23 cellular contexts compared by ENCODE assay signal in the genomic region with DNA sequence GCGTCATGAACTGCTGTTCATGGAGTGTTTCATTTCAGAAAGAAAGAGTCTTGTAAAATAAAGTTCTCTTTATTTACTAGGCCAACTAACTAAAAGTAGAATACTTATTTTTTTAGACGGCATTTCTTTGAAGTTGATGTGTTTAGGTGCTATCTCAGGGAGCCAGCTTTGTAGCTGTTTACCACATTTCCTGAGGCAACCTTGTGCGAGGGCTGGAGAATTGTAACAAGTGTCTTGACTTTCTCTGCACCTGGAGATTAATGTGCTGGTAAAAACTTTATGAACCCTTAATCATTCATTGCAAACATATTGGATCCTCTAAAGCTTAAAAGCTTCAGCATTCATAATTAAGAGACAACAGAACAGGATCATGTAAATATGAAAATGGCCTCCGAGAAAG.
DNase-seq lines count a peak whose midpoint lies in the region; ATAC-seq and TF ChIP-seq lines count a peak whose summit lies in the region.
"Had no signal": no experiment of that assay in that cellular context is flagged by ENCODE, and none has a peak within 500 bp of the region (broad histone marks: within the 10 kb centered on the region; RNA-seq: fewer than 3 reads in every experiment).

No MANE protein-coding gene starts in this region.

- peaks cover 9% of the 10 kb centered on the region for H3K4me1 Mint-ChIP-seq in glutamatergic neuron (ENCODE audit: low read depth, unreplicated experiment)
- peaks cover 3% of the 10 kb centered on the region for H3K4me1 Mint-ChIP-seq in nephron
- peaks cover 3% of the 10 kb centered on the region for H3K4me1 Mint-ChIP-seq in MCF 10A (ENCODE audit: insufficient read depth, unreplicated experiment)
- H3K4me1 Mint-ChIP-seq: CD8-positive, alpha-beta memory T cell had no signal

- no peak overlapping the region for H3K4me3 Mint-ChIP-seq in glutamatergic neuron (ENCODE audit: unreplicated experiment)
- no peak overlapping the region for H3K4me3 Mint-ChIP-seq in nephron
- no peak overlapping the region for H3K4me3 Mint-ChIP-seq in MCF 10A (ENCODE audit: unreplicated experiment)
- H3K4me3 Mint-ChIP-seq: CD14-positive monocyte; CD4-positive, alpha-beta T cell; CD8-positive, alpha-beta memory T cell; HFFc6 had no signal

- no TSS peak for BruUV-seq in MCF 10A (replicated peaks; lab: Mats Ljungman, UMichigan)

- H3K27me3 Mint-ChIP-seq in glutamatergic neuron (ENCODE audit: unreplicated experiment), result no peaks in the 10 kb centered on the region
- no peaks in the 10 kb centered on the region for H3K27me3 Mint-ChIP-seq in nephron (ENCODE audit: low read depth)
- H3K27me3 Mint-ChIP-seq in MCF 10A (ENCODE audit: insufficient read depth, unreplicated experiment), result no peaks in the 10 kb centered on the region
- H3K27me3 Mint-ChIP-seq: CD4-positive, alpha-beta T cell; CD8-positive, alpha-beta memory T cell had no signal

- ATAC-seq in GM18502 (IDR thresholded peaks at IDR 0.05; ENCODE audit: poor library complexity, unreplicated experiment) (no peak), HG03095 (IDR thresholded peaks at IDR 0.05; ENCODE audit: unreplicated experiment) (no peak)
- ATAC-seq: A549, GM12878 had no signal

- no peaks in the 10 kb centered on the region for H3K36me3 Mint-ChIP-seq in glutamatergic neuron (ENCODE audit: unreplicated experiment)
- H3K36me3 Mint-ChIP-seq in nephron (ENCODE audit: low read depth), result peaks cover 8% of the 10 kb centered on the region
- H3K36me3 Mint-ChIP-seq in MCF 10A (ENCODE audit: insufficient read depth, unreplicated experiment), result no peaks in the 10 kb centered on the region
- H3K36me3 Mint-ChIP-seq: CD14-positive monocyte; CD8-positive, alpha-beta memory T cell had no signal

- intact Hi-C loops in MCF 10A (cut with micrococcal nuclease), result no loop called here

- H3K27ac Mint-ChIP-seq in glutamatergic neuron (ENCODE audit: unreplicated experiment) (peak overlapping the region; percentile 17), nephron (peak overlapping the region in 2 of 3 experiments; percentile 10 to 17), MCF 10A (ENCODE audit: low read depth, unreplicated experiment) (no peak overlapping the region)
- H3K27ac Mint-ChIP-seq: CD14-positive monocyte; CD4-positive, alpha-beta T cell; CD8-positive, alpha-beta memory T cell; HFFc6 had no signal

- H3K9me3 Mint-ChIP-seq in glutamatergic neuron (ENCODE audit: unreplicated experiment) (peaks cover 2% of the 10 kb centered on the region), nephron (no peaks in the 10 kb centered on the region), MCF 10A (ENCODE audit: unreplicated experiment) (peaks cover 7% of the 10 kb centered on the region)

- CTCF ChIA-PET in MCF 10A (lab: Yijun Ruan, JAX), result no interaction called here

- peak; percentile 9 for DNase-seq in KG1 (lab: John Stamatoyannopoulos, UW)
- peak; percentile 10 for DNase-seq in OCI-M1 (lab: John Stamatoyannopoulos, UW)
- no peak for DNase-seq in glutamatergic neuron
- no peak for DNase-seq in MCF 10A (ENCODE audit: unreplicated experiment)
- DNase-seq in activated naive CD4-positive, alpha-beta T cell treated with Interleukin-2 at 50 U/mL for 16 hours, result no peak
- DNase-seq: 8988T; ACHN; AML-193; BE2C; CD4-positive, alpha-beta T cell; CD8-positive, alpha-beta memory T cell; DMS 273 treated with DMSO at 0.1 percent for 48 hours; DMS79; EL; GDM1; GOT3; HFFc6 had no signal

- POLR2A ChIA-PET in MCF 10A (lab: Yijun Ruan, JAX), result no interaction called here

- TF ChIP-seq CTCF in glutamatergic neuron (IDR thresholded peaks at IDR 0.05; ENCODE audit: partially characterized antibody, unreplicated experiment) (no peak), nephron (IDR thresholded peaks at IDR 0.05; ENCODE audit: unreplicated experiment in 3 of 3) (no peak), MCF 10A (IDR thresholded peaks at IDR 0.05; ENCODE audit: unreplicated experiment) (no peak)

Comparison
In these comparisons a context has a peak if more than half of its experiments do, and no peak if none do; other contexts are left out.
1. DNase-seq: peak in KG1 (single experiment) and OCI-M1 (single experiment); none in glutamatergic neuron (single experiment), MCF 10A (single experiment) and activated naive CD4-positive, alpha-beta T cell treated with Interleukin-2 at 50 U/mL for 16 hours (single experiment).